12 cellular contexts compared by ENCODE assay signal in genomic region chr3:169667710-169668080, GRCh38. TPM values are rescaled to one million over a fixed set of nuclear protein-coding genes. Genes with fewer than 3 reads are reported as not detected.
DNase-seq lines count a peak whose midpoint lies in the region; ATAC-seq and TF ChIP-seq lines count a peak whose summit lies in the region.
"Had no signal": no experiment of that assay in that cellular context is flagged by ENCODE, and none has a peak within 500 bp of the region (broad histone marks: within the 10 kb centered on the region; RNA-seq: fewer than 3 reads in every experiment).

No MANE protein-coding gene starts in this region.

- CTCF ChIA-PET in activated B cell treated with CpG ODN at 0.5 μM for 24 hours (lab: Charles Lee): interaction anchor here (2.6 to 3.5 kb wide), 2 partner anchors 518 to 802 kb away, joined by 21 to 28 read pairs; no protein-coding TSS in a partner anchor

- H3K27me3 Mint-ChIP-seq in T-helper 1 cell treated with Interleukin-12 subunit alpha and Interleukin-12 subunit beta and Interleukin-4 antibody, amounts not matched to agents 30 μg/mL and 1 μg/mL, for 36 hours (ENCODE audit: low read depth): peaks cover 79% of the 10 kb centered on the region
- H3K27me3 Mint-ChIP-seq in activated B cell treated with CpG ODN at 0.5 μM for 24 hours: peaks cover 81% of the 10 kb centered on the region
- H3K27me3 Mint-ChIP-seq in stimulated activated memory B cell treated with anti-CD40 and anti-IgM and Interleukin-4, amounts not matched to agents 10 μg/mL and 1 μg/mL and 100 μg/mL, for 72 hours: peaks cover 96% of the 10 kb centered on the region

- H3K27ac ChIP-seq in iPS-20b (ENCODE audit: low read length): no peak overlapping the region

- H3K4me1 ChIP-seq in iPS-20b (ENCODE audit: insufficient read depth, low read length): peaks cover 43% of the 10 kb centered on the region

- peaks cover 22% of the 10 kb centered on the region for H3K4me1 Mint-ChIP-seq in T-helper 1 cell treated with Interleukin-12 subunit alpha and Interleukin-12 subunit beta and Interleukin-4 antibody, amounts not matched to agents 30 μg/mL and 1 μg/mL, for 36 hours (ENCODE audit: low read depth)
- peaks cover 32% of the 10 kb centered on the region for H3K4me1 Mint-ChIP-seq in activated B cell treated with CpG ODN at 0.5 μM for 24 hours
- peaks cover 39% of the 10 kb centered on the region for H3K4me1 Mint-ChIP-seq in stimulated activated memory B cell treated with anti-CD40 and anti-IgM and Interleukin-4, amounts not matched to agents 10 μg/mL and 1 μg/mL and 100 μg/mL, for 72 hours

- H3K27ac Mint-ChIP-seq in T-helper 1 cell treated with Interleukin-12 subunit alpha and Interleukin-12 subunit beta and Interleukin-4 antibody, amounts not matched to agents 30 μg/mL and 1 μg/mL, for 36 hours: peak overlapping the region; percentile 68
- no peak overlapping the region for H3K27ac Mint-ChIP-seq in activated B cell treated with CpG ODN at 0.5 μM for 24 hours
- no peak overlapping the region for H3K27ac Mint-ChIP-seq in stimulated activated memory B cell treated with anti-CD40 and anti-IgM and Interleukin-4, amounts not matched to agents 10 μg/mL and 1 μg/mL and 100 μg/mL, for 72 hours

- TF ChIP-seq POLR2A in erythroblast (IDR thresholded peaks at IDR 0.05; ENCODE audit: low read length): no peak

- H3K36me3 Mint-ChIP-seq in T-helper 1 cell treated with Interleukin-12 subunit alpha and Interleukin-12 subunit beta and Interleukin-4 antibody, amounts not matched to agents 30 μg/mL and 1 μg/mL, for 36 hours (ENCODE audit: low read depth): peaks cover 5% of the 10 kb centered on the region
- no peaks in the 10 kb centered on the region for H3K36me3 Mint-ChIP-seq in activated B cell treated with CpG ODN at 0.5 μM for 24 hours (ENCODE audit: low read depth)
- peaks cover 12% of the 10 kb centered on the region for H3K36me3 Mint-ChIP-seq in stimulated activated memory B cell treated with anti-CD40 and anti-IgM and Interleukin-4, amounts not matched to agents 10 μg/mL and 1 μg/mL and 100 μg/mL, for 72 hours

- POLR2A ChIA-PET in activated B cell treated with CpG ODN at 0.5 μM for 24 hours (lab: Charles Lee): no interaction called here

- no peak for ATAC-seq in activated B cell treated with CpG ODN at 0.5 μM for 24 hours (ENCODE audit: low read depth)
- no peak for ATAC-seq in stimulated activated memory B cell treated with anti-CD40 and anti-IgM and Interleukin-4, amounts not matched to agents 10 μg/mL and 1 μg/mL and 100 μg/mL, for 72 hours
- ATAC-seq in HG03432 (IDR thresholded peaks at IDR 0.05; ENCODE audit: unreplicated experiment): no peak

- H3K36me3 ChIP-seq in iPS-20b (ENCODE audit: insufficient read depth, low read depth, low read length): no peaks in the 10 kb centered on the region
- H3K36me3 ChIP-seq: sigmoid colon had no signal

- H3K27me3 ChIP-seq in iPS-20b (ENCODE audit: insufficient read depth, low read length): peaks cover 76% of the 10 kb centered on the region

- no peak for TF ChIP-seq CTCF in activated B cell treated with CpG ODN at 0.5 μM for 24 hours (IDR thresholded peaks at IDR 0.05)

- H3K9ac ChIP-seq in iPS-20b (ENCODE audit: low read depth, low read length): no peak overlapping the region

- peak overlapping the region; percentile 75 for H3K4me3 ChIP-seq in iPS-20b (ENCODE audit: low read length)

- no peak for DNase-seq in T-helper 1 cell
- DNase-seq in activated B cell treated with CpG ODN at 0.5 μM for 24 hours: no peak
- no peak for DNase-seq in erythroblast (lab: John Stamatoyannopoulos, UW)
- no peak for DNase-seq in amniotic stem cell (lab: John Stamatoyannopoulos, UW)
- DNase-seq: sigmoid colon, T-helper 9 cell had no signal

- H3K9me3 ChIP-seq in iPS-20b (ENCODE audit: insufficient read depth, low read depth, low read length): no peaks in the 10 kb centered on the region
- H3K9me3 ChIP-seq: sigmoid colon had no signal

- no peaks in the 10 kb centered on the region for H3K9me3 Mint-ChIP-seq in T-helper 1 cell treated with Interleukin-12 subunit alpha and Interleukin-12 subunit beta and Interleukin-4 antibody, amounts not matched to agents 30 μg/mL and 1 μg/mL, for 36 hours
- peaks cover 3% of the 10 kb centered on the region for H3K9me3 Mint-ChIP-seq in activated B cell treated with CpG ODN at 0.5 μM for 24 hours
- peaks cover 2% of the 10 kb centered on the region for H3K9me3 Mint-ChIP-seq in stimulated activated memory B cell treated with anti-CD40 and anti-IgM and Interleukin-4, amounts not matched to agents 10 μg/mL and 1 μg/mL and 100 μg/mL, for 72 hours

- intact Hi-C loops in activated B cell treated with CpG ODN at 0.5 μM for 24 hours (cut with micrococcal nuclease): loop anchor here (1.0 to 10.0 kb wide), 8 partner anchors 7 to 1797 kb away; partner anchors contain the start of gene TNIK

- H3K4me3 Mint-ChIP-seq in T-helper 1 cell treated with Interleukin-12 subunit alpha and Interleukin-12 subunit beta and Interleukin-4 antibody, amounts not matched to agents 30 μg/mL and 1 μg/mL, for 36 hours: no peak overlapping the region
- H3K4me3 Mint-ChIP-seq in activated B cell treated with CpG ODN at 0.5 μM for 24 hours: peak overlapping the region; percentile 47
- H3K4me3 Mint-ChIP-seq in stimulated activated memory B cell treated with anti-CD40 and anti-IgM and Interleukin-4, amounts not matched to agents 10 μg/mL and 1 μg/mL and 100 μg/mL, for 72 hours: peak overlapping the region; percentile 8

RNA-seq across cellular contexts. Expression of gene MECOM, which starts 4.2 kb away (rescaled TPM):
- total RNA-seq in activated B cell treated with CpG ODN at 0.5 μM for 24 hours: 0.22 TPM in 1 of 2 replicates, not detected in the other
- total RNA-seq: A673, OCI-LY7 had no signal
